Comparison of ENCODE assay signal across 1 cellular context in the genomic region with DNA sequence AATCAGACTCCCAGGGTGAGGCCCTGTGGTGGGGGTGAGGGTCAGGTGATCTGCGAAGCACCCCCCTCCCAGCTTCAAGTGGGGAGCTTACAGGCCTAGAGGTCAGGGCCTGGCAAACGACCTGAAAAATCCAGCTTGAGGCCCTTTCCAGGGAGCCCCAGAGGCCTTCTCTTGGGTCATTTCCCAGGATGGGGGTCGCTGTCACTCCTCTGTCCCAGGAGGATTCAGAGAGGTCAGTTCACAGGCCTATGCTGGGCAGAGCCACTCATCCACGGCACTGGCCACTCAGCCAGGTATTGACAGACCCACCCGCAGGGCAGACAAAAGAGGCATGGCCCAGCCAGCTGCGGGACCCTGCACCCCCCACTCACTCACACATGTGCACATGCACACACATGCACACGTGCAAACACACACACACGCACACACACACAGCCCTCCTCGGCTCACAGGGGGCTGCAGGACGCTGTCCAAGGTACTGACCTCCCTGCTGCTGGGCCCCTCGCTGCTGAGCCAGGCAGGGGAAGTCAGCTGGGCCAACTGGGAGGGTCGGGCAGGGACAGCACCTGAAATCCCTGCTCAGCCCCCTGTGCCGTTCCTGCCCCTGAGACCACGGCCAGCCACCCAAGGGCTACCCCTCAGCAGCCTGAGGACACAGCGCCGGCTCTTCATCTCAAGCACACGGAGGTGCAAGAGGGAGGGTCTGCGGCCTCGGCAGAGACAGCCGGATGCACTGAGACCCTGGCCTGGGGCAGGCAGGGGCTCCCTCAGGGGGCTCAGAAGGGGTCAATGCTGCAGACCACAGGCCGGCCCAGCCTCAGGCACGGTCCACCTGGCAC.
A peak's percentile ranks its signal among the peaks of the same experiment; 100 is the strongest.
TF ChIP-seq lines count a peak whose summit lies in the region.

No MANE protein-coding gene starts in this region.

TF ChIP-seq in HepG2, 621 proteins besides CTCF, POLR2A, EP300 and RAD21 (continued from another document and continues in another):
- no peak for TF ChIP-seq ZNF282 (IDR thresholded peaks at IDR 0.05; ENCODE audit: partially characterized antibody)
- TF ChIP-seq, protein P1, sequence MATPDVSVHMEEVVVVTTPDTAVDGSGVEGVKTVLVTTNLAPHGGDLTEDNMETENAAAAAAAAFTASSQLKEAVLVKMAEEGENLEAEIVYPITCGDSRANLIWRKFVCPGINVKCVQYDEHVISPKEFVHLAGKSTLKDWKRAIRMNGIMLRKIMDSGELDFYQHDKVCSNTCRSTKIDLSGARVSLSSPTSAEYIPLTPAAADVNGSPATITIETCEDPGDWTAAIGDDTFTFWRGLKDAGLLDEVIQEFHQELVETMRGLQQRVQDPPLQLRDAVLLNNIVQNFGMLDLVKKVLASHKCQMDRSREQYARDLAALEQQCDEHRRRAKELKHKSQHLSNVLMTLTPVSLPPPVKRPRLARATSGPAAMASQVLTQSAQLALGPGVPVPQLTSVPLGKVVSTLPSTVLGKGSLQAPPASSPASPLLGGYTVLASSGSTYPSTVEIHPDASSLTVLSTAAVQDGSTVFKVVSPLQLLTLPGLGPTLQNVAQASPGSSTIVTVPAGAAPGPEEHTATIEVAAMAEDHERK (CRISPR knock-in tag; IDR thresholded peaks at IDR 0.05; ENCODE audit: low read depth): no peak
- 0 out of 2 replicates have a peak, but pooled peaks have one; percentile 51 for TF ChIP-seq KDM1A (CRISPR knock-in tag; IDR thresholded peaks at IDR 0.05)
- no peak for TF ChIP-seq SRSF1 (optimal IDR thresholded peaks at IDR 0.05; ENCODE audit: low read depth, low read length)
- TF ChIP-seq FOXK1 (CRISPR knock-in tag; IDR thresholded peaks at IDR 0.05; ENCODE audit: borderline replicate concordance, low read depth): peak; percentile 89; the same call in 1 of the 2 replicates
- TF ChIP-seq SALL1 (CRISPR knock-in tag; IDR thresholded peaks at IDR 0.05): peak; percentile 100
- TF ChIP-seq, protein P2, sequence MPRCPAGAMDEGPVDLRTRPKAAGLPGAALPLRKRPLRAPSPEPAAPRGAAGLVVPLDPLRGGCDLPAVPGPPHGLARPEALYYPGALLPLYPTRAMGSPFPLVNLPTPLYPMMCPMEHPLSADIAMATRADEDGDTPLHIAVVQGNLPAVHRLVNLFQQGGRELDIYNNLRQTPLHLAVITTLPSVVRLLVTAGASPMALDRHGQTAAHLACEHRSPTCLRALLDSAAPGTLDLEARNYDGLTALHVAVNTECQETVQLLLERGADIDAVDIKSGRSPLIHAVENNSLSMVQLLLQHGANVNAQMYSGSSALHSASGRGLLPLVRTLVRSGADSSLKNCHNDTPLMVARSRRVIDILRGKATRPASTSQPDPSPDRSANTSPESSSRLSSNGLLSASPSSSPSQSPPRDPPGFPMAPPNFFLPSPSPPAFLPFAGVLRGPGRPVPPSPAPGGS (CRISPR knock-in tag; IDR thresholded peaks at IDR 0.05): peak; percentile 96
- TF ChIP-seq, protein P3, sequence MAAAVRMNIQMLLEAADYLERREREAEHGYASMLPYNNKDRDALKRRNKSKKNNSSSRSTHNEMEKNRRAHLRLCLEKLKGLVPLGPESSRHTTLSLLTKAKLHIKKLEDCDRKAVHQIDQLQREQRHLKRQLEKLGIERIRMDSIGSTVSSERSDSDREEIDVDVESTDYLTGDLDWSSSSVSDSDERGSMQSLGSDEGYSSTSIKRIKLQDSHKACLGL (CRISPR knock-in tag; IDR thresholded peaks at IDR 0.05): peak; percentile 97
- no peak for TF ChIP-seq HNF4A (CRISPR knock-in tag; IDR thresholded peaks at IDR 0.05)
- TF ChIP-seq SRSF9 (IDR thresholded peaks at IDR 0.05; ENCODE audit: borderline replicate concordance, insufficient read depth, low read depth, low read length, poor library complexity, severe bottlenecking): no peak
- TF ChIP-seq U2AF1 (optimal IDR thresholded peaks at IDR 0.05; ENCODE audit: low read depth, low read length): no peak
- no peak for TF ChIP-seq HMGA1 (CRISPR knock-in tag; conservative IDR thresholded peaks at IDR 0.05)
- no peak for TF ChIP-seq ZKSCAN1 (IDR thresholded peaks at IDR 0.05; ENCODE audit: low read length)
- TF ChIP-seq ZNF550 (CRISPR knock-in tag; IDR thresholded peaks at IDR 0.05; ENCODE audit: borderline replicate concordance): no peak
- TF ChIP-seq, protein P4, sequence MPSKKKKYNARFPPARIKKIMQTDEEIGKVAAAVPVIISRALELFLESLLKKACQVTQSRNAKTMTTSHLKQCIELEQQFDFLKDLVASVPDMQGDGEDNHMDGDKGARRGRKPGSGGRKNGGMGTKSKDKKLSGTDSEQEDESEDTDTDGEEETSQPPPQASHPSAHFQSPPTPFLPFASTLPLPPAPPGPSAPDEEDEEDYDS (CRISPR knock-in tag; IDR thresholded peaks at IDR 0.05): peak; percentile 63
- TF ChIP-seq, protein P5, sequence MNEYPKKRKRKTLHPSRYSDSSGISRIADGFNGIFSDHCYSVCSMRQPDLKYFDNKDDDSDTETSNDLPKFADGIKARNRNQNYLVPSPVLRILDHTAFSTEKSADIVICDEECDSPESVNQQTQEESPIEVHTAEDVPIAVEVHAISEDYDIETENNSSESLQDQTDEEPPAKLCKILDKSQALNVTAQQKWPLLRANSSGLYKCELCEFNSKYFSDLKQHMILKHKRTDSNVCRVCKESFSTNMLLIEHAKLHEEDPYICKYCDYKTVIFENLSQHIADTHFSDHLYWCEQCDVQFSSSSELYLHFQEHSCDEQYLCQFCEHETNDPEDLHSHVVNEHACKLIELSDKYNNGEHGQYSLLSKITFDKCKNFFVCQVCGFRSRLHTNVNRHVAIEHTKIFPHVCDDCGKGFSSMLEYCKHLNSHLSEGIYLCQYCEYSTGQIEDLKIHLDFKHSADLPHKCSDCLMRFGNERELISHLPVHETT (CRISPR knock-in tag; conservative IDR thresholded peaks at IDR 0.05): peak; percentile 83; the same call in 1 of the 2 replicates
- no peak for TF ChIP-seq CBX5 (CRISPR knock-in tag; IDR thresholded peaks at IDR 0.05; ENCODE audit: borderline replicate concordance)
- TF ChIP-seq ZNF292 (CRISPR knock-in tag; IDR thresholded peaks at IDR 0.05; ENCODE audit: borderline replicate concordance, low read depth): peak; percentile 81; the same call in 1 of the 2 replicates
- peak; percentile 64; the same call in 1 of the 2 replicates for TF ChIP-seq YEATS4 (CRISPR knock-in tag; IDR thresholded peaks at IDR 0.05; ENCODE audit: borderline replicate concordance)
- no peak for TF ChIP-seq ZNF383 (CRISPR knock-in tag; IDR thresholded peaks at IDR 0.05; ENCODE audit: borderline replicate concordance)
- TF ChIP-seq, protein P6, sequence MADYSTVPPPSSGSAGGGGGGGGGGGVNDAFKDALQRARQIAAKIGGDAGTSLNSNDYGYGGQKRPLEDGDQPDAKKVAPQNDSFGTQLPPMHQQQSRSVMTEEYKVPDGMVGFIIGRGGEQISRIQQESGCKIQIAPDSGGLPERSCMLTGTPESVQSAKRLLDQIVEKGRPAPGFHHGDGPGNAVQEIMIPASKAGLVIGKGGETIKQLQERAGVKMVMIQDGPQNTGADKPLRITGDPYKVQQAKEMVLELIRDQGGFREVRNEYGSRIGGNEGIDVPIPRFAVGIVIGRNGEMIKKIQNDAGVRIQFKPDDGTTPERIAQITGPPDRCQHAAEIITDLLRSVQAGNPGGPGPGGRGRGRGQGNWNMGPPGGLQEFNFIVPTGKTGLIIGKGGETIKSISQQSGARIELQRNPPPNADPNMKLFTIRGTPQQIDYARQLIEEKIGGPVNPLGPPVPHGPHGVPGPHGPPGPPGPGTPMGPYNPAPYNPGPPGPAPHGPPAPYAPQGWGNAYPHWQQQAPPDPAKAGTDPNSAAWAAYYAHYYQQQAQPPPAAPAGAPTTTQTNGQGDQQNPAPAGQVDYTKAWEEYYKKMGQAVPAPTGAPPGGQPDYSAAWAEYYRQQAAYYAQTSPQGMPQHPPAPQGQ (CRISPR knock-in tag; IDR thresholded peaks at IDR 0.05; ENCODE audit: borderline replicate concordance): peak; percentile 93; the same call in 1 of the 2 replicates
- peak; percentile 91; the same call in 1 of the 2 replicates for TF ChIP-seq SNAPC2 (CRISPR knock-in tag; IDR thresholded peaks at IDR 0.05)
- TF ChIP-seq, protein P7, sequence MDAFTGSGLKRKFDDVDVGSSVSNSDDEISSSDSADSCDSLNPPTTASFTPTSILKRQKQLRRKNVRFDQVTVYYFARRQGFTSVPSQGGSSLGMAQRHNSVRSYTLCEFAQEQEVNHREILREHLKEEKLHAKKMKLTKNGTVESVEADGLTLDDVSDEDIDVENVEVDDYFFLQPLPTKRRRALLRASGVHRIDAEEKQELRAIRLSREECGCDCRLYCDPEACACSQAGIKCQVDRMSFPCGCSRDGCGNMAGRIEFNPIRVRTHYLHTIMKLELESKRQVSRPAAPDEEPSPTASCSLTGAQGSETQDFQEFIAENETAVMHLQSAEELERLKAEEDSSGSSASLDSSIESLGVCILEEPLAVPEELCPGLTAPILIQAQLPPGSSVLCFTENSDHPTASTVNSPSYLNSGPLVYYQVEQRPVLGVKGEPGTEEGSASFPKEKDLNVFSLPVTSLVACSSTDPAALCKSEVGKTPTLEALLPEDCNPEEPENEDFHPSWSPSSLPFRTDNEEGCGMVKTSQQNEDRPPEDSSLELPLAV (CRISPR knock-in tag; conservative IDR thresholded peaks at IDR 0.05; ENCODE audit: low read depth): peak; percentile 72; the same call in 1 of the 2 replicates
- no peak for TF ChIP-seq SRF (IDR thresholded peaks at IDR 0.05; ENCODE audit: low read depth, low read length)
- TF ChIP-seq MEIS1 (CRISPR knock-in tag; IDR thresholded peaks at IDR 0.05; ENCODE audit: borderline replicate concordance): peak; percentile 98
- no peak for TF ChIP-seq PLRG1 (conservative IDR thresholded peaks at IDR 0.05)
- TF ChIP-seq, protein P8, sequence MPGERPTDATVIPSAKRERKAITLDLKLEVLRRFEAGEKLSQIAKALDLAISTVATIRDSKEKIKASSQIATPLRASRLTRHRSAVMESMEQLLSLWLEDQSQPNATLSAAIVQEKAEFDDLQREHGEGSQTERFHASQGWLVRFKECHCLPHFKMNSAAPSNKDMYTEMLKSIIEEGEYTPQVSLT (CRISPR knock-in tag; IDR thresholded peaks at IDR 0.05; ENCODE audit: borderline replicate concordance, low read depth): no peak; the same call in 1 of the 2 replicates
- TF ChIP-seq TBL1XR1 (IDR thresholded peaks at IDR 0.05; ENCODE audit: borderline replicate concordance, low read length, partially characterized antibody): no peak
- TF ChIP-seq NR1H2 (CRISPR knock-in tag; IDR thresholded peaks at IDR 0.05; ENCODE audit: borderline replicate concordance, low read depth): peak; percentile 96
- peak; percentile 98 for TF ChIP-seq ATF7-NPFF (CRISPR knock-in tag; IDR thresholded peaks at IDR 0.05; ENCODE audit: low read depth)
- TF ChIP-seq ZNF234 (CRISPR knock-in tag; conservative IDR thresholded peaks at IDR 0.05): peak; percentile 94
- no peak for TF ChIP-seq ZNF260 (CRISPR knock-in tag; IDR thresholded peaks at IDR 0.05; ENCODE audit: borderline replicate concordance, low read depth)
- TF ChIP-seq ZNF749 (CRISPR knock-in tag; IDR thresholded peaks at IDR 0.05; ENCODE audit: borderline replicate concordance): peak; percentile 99
- TF ChIP-seq, protein P9, sequence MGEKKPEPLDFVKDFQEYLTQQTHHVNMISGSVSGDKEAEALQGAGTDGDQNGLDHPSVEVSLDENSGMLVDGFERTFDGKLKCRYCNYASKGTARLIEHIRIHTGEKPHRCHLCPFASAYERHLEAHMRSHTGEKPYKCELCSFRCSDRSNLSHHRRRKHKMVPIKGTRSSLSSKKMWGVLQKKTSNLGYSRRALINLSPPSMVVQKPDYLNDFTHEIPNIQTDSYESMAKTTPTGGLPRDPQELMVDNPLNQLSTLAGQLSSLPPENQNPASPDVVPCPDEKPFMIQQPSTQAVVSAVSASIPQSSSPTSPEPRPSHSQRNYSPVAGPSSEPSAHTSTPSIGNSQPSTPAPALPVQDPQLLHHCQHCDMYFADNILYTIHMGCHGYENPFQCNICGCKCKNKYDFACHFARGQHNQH (CRISPR knock-in tag; IDR thresholded peaks at IDR 0.05): peak; percentile 92
- no peak for TF ChIP-seq SOX6 (IDR thresholded peaks at IDR 0.05)
- TF ChIP-seq SOX6 (CRISPR knock-in tag; IDR thresholded peaks at IDR 0.05): no peak
- peak; percentile 95 for TF ChIP-seq MTA1 (CRISPR knock-in tag; IDR thresholded peaks at IDR 0.05; ENCODE audit: borderline replicate concordance)
- TF ChIP-seq ZNF549 (CRISPR knock-in tag; IDR thresholded peaks at IDR 0.05): no peak
- TF ChIP-seq, protein P10, sequence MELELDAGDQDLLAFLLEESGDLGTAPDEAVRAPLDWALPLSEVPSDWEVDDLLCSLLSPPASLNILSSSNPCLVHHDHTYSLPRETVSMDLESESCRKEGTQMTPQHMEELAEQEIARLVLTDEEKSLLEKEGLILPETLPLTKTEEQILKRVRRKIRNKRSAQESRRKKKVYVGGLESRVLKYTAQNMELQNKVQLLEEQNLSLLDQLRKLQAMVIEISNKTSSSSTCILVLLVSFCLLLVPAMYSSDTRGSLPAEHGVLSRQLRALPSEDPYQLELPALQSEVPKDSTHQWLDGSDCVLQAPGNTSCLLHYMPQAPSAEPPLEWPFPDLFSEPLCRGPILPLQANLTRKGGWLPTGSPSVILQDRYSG (CRISPR knock-in tag; IDR thresholded peaks at IDR 0.05): peak; percentile 95
- TF ChIP-seq, protein P11, sequence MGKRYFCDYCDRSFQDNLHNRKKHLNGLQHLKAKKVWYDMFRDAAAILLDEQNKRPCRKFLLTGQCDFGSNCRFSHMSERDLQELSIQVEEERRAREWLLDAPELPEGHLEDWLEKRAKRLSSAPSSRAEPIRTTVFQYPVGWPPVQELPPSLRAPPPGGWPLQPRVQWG (CRISPR knock-in tag; IDR thresholded peaks at IDR 0.05; ENCODE audit: borderline replicate concordance, low read depth): 0 out of 2 replicates have a peak, but pooled peaks have one; percentile 63
- peak; percentile 9; the same call in 1 of the 2 replicates for TF ChIP-seq NFE2 (CRISPR knock-in tag; IDR thresholded peaks at IDR 0.05)
- TF ChIP-seq HES4 (CRISPR knock-in tag; IDR thresholded peaks at IDR 0.05; ENCODE audit: borderline replicate concordance): peak; percentile 100
- peak; percentile 84; the same call in 1 of the 2 replicates for TF ChIP-seq JUN (CRISPR knock-in tag; IDR thresholded peaks at IDR 0.05)
- no peak for TF ChIP-seq HNF4G (IDR thresholded peaks at IDR 0.05; ENCODE audit: borderline replicate concordance, low read depth, low read length)
- no peak for TF ChIP-seq HNF4G (CRISPR knock-in tag; IDR thresholded peaks at IDR 0.05; ENCODE audit: borderline replicate concordance, low read depth)
- no peak for TF ChIP-seq POLR2G (IDR thresholded peaks at IDR 0.05; ENCODE audit: low read depth, low read length)
- TF ChIP-seq, protein P12, sequence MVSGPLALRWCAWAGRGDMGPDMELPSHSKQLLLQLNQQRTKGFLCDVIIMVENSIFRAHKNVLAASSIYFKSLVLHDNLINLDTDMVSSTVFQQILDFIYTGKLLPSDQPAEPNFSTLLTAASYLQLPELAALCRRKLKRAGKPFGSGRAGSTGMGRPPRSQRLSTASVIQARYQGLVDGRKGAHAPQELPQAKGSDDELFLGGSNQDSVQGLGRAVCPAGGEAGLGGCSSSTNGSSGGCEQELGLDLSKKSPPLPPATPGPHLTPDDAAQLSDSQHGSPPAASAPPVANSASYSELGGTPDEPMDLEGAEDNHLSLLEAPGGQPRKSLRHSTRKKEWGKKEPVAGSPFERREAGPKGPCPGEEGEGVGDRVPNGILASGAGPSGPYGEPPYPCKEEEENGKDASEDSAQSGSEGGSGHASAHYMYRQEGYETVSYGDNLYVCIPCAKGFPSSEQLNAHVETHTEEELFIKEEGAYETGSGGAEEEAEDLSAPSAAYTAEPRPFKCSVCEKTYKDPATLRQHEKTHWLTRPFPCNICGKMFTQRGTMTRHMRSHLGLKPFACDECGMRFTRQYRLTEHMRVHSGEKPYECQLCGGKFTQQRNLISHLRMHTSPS (CRISPR knock-in tag; IDR thresholded peaks at IDR 0.05; ENCODE audit: low read depth): peak; percentile 52; the same call in 1 of the 2 replicates
- TF ChIP-seq ZNF879 (CRISPR knock-in tag; IDR thresholded peaks at IDR 0.05): peak; percentile 91; the same call in 1 of the 2 replicates
